ENCODE assay signal across 8 cellular contexts in genomic region chr5:115098041-115098702, GRCh38.
A peak's percentile ranks its signal among the peaks of the same experiment; 100 is the strongest.
DNase-seq lines count a peak whose midpoint lies in the region; ATAC-seq lines count a peak whose summit lies in the region.

No MANE protein-coding gene starts in this region.

- ATAC-seq in GM19351 (IDR thresholded peaks at IDR 0.05; ENCODE audit: unreplicated experiment): peak; percentile 95
- peak; percentile 94 for ATAC-seq in HG03354 (IDR thresholded peaks at IDR 0.05; ENCODE audit: poor library complexity, severe bottlenecking, unreplicated experiment)
- ATAC-seq in stimulated activated effector memory CD8-positive, alpha-beta T cell treated with anti-CD3 and anti-CD28 coated beads, Interleukin-12 subunit alpha, Interleukin-12 subunit beta, amount 100 ng/mL, for 72 hours: peak; percentile 72

- no peak overlapping the region for H3K27ac Mint-ChIP-seq in stimulated activated effector memory CD8-positive, alpha-beta T cell treated with anti-CD3 and anti-CD28 coated beads, Interleukin-12 subunit alpha, Interleukin-12 subunit beta, amount 100 ng/mL, for 72 hours

- H3K9me3 Mint-ChIP-seq in stimulated activated effector memory CD8-positive, alpha-beta T cell treated with anti-CD3 and anti-CD28 coated beads, Interleukin-12 subunit alpha, Interleukin-12 subunit beta, amount 100 ng/mL, for 72 hours: no peaks in the 10 kb centered on the region

- DNase-seq in NCI-H2081 (lab: John Stamatoyannopoulos, UW) (peak; percentile 22 to 39), NCI-H2081 treated with DMSO at 0.1 percent for 48 hours (lab: John Stamatoyannopoulos, UW) (no peak), NOMO-1 treated with DMSO at 0.1 percent for 48 hours (lab: John Stamatoyannopoulos, UW; ENCODE audit: unreplicated experiment) (peak; percentile 46), amniotic stem cell (lab: John Stamatoyannopoulos, UW) (peak; percentile 10), iPS-NIHi11 (ENCODE audit: low spot score) (peak; percentile 53)
- DNase-seq in stimulated activated effector memory CD8-positive, alpha-beta T cell treated with anti-CD3 and anti-CD28 coated beads, Interleukin-12 subunit alpha, Interleukin-12 subunit beta, amount 100 ng/mL, for 72 hours (ENCODE audit: low spot score in 2 of 2): peak in 1 of 2 donors; percentile 50

- H3K4me1 Mint-ChIP-seq in stimulated activated effector memory CD8-positive, alpha-beta T cell treated with anti-CD3 and anti-CD28 coated beads, Interleukin-12 subunit alpha, Interleukin-12 subunit beta, amount 100 ng/mL, for 72 hours: no peaks in the 10 kb centered on the region

- H3K4me3 Mint-ChIP-seq in stimulated activated effector memory CD8-positive, alpha-beta T cell treated with anti-CD3 and anti-CD28 coated beads, Interleukin-12 subunit alpha, Interleukin-12 subunit beta, amount 100 ng/mL, for 72 hours: no peak overlapping the region

- no peaks in the 10 kb centered on the region for H3K36me3 Mint-ChIP-seq in stimulated activated effector memory CD8-positive, alpha-beta T cell treated with anti-CD3 and anti-CD28 coated beads, Interleukin-12 subunit alpha, Interleukin-12 subunit beta, amount 100 ng/mL, for 72 hours
